9 cellular contexts compared by ENCODE assay signal in the genomic region with DNA sequence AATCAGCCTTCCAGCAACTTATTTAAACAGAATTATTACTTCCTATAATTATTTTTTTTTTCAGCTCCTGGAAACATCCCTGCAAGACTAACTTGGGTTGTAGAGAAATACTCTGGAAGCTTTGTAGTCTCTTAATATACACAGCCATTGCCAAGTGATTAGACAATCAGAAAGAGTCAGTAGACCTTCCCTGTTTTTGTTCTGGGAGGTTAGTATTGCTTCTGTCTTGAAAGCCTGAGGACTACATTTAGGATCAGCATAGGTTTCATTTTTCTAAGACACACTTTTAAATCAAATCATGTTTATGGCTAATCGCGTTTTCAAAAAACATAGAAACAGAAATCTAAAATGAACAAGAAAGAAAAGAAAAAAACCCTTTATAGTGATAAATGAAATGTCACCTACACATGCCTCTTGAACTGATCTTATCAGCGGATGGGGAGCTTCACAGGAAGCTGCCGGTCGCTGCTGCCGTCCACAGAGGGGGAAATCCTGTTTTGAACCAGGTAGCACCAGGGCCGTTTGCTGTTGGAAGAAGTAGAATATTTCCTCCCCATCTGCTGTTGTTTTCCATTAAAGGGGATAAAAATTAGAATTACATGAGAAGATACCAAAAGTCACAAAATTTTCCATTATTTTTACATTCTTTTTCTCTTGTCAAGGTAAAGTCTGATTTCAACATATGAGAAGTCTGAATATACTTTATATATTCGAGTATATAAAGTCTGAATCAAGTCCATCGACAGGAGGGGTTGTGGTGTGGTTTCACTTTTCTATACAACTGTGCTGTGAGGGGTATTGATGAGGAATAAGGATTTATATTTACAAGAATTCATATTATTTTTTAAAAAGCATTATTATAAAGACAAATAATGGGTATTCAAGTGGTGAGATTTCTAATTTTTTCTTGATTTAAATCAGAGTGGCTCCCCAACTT.
A peak's percentile ranks its signal among the peaks of the same experiment; 100 is the strongest.
DNase-seq lines count a peak whose midpoint lies in the region; TF ChIP-seq lines count a peak whose summit lies in the region.
"Had no signal": no experiment of that assay in that cellular context is flagged by ENCODE, and none has a peak within 500 bp of the region (broad histone marks: within the 10 kb centered on the region; RNA-seq: fewer than 3 reads in every experiment).

No MANE protein-coding gene starts in this region.

- peaks cover 31% of the 10 kb centered on the region for H3K4me1 ChIP-seq in BE2C
- H3K4me1 ChIP-seq in hepatocyte (ENCODE audit: insufficient read depth) = peaks cover 34% of the 10 kb centered on the region

- DNase-seq in BE2C (peak; percentile 29), T-helper 22 cell (ENCODE audit: low read depth) (peak; percentile 50), NOMO-1 treated with dmso at 0.1 percent for 144 hours (lab: John Stamatoyannopoulos, UW; ENCODE audit: unreplicated experiment) (no peak), hepatocyte (ENCODE audit: low spot score) (no peak), NCI-H1048 (lab: John Stamatoyannopoulos, UW) (no peak), GM10266 (ENCODE audit: extremely low spot score) (no peak)
- peak; percentile 79 for DNase-seq in activated naive CD4-positive, alpha-beta T cell treated with anti-CD3 and anti-CD28 coated beads, Interleukin-2, amount 10 ng/mL, durations not matched to agents 7 days and 5 days
- peak; percentile 37 for DNase-seq in stimulated activated CD4-positive, alpha-beta T cell treated with anti-CD3 and anti-CD28 coated beads, Interleukin-12 subunit alpha, Interleukin-12 subunit beta, amount 100 ng/mL, for 4 hours

- H3K27ac ChIP-seq in hepatocyte = no peak overlapping the region
- H3K27ac ChIP-seq: RWPE1 had no signal

- H2AFZ ChIP-seq in hepatocyte = no peak overlapping the region

- H3K9me3 ChIP-seq in BE2C (no peaks in the 10 kb centered on the region), hepatocyte (ENCODE audit: low read depth) (no peaks in the 10 kb centered on the region)

- H3K27me3 ChIP-seq in BE2C = no peaks in the 10 kb centered on the region
- no peaks in the 10 kb centered on the region for H3K27me3 ChIP-seq in hepatocyte

- CTCF ChIA-PET in activated naive CD4-positive, alpha-beta T cell treated with anti-CD3 and anti-CD28 coated beads, Interleukin-2, amount 10 ng/mL, durations not matched to agents 7 days and 5 days (lab: Charles Lee) = interaction anchor here (0.9 to 1.7 kb wide), 2 partner anchors 19 to 23 kb away, joined by 3 to 4 read pairs; no protein-coding TSS in a partner anchor

- no peaks in the 10 kb centered on the region for H4K20me1 ChIP-seq in hepatocyte (ENCODE audit: insufficient read depth, poor library complexity, severe bottlenecking)

- peaks cover 7% of the 10 kb centered on the region for H3K36me3 Mint-ChIP-seq in activated naive CD4-positive, alpha-beta T cell treated with anti-CD3 and anti-CD28 coated beads, Interleukin-2, amount 10 ng/mL, durations not matched to agents 7 days and 5 days

- H3K4me3 ChIP-seq in BE2C (ENCODE audit: low read depth, low read length) = peak overlapping the region; percentile 12
- no peak overlapping the region for H3K4me3 ChIP-seq in hepatocyte

- TF ChIP-seq CTCF in BE2C (IDR thresholded peaks at IDR 0.05; ENCODE audit: low read depth, low read length) = no peak
- no peak for TF ChIP-seq CTCF in hepatocyte (IDR thresholded peaks at IDR 0.05; ENCODE audit: poor library complexity)
- TF ChIP-seq CTCF in GM10266 (IDR thresholded peaks at IDR 0.05; ENCODE audit: control insufficient read depth, insufficient read depth, low read depth, missing control alignments) = no peak

- no peaks in the 10 kb centered on the region for H3K27me3 Mint-ChIP-seq in activated naive CD4-positive, alpha-beta T cell treated with anti-CD3 and anti-CD28 coated beads, Interleukin-2, amount 10 ng/mL, durations not matched to agents 7 days and 5 days

- peaks cover 15% of the 10 kb centered on the region for H3K9me3 Mint-ChIP-seq in activated naive CD4-positive, alpha-beta T cell treated with anti-CD3 and anti-CD28 coated beads, Interleukin-2, amount 10 ng/mL, durations not matched to agents 7 days and 5 days

- no peak overlapping the region for H3K4me2 ChIP-seq in hepatocyte

- H3K36me3 ChIP-seq in BE2C = no peaks in the 10 kb centered on the region
- H3K36me3 ChIP-seq in hepatocyte (replicated peaks; ENCODE audit: insufficient read depth, low read depth) = no peaks in the 10 kb centered on the region

- H3K4me1 Mint-ChIP-seq in activated naive CD4-positive, alpha-beta T cell treated with anti-CD3 and anti-CD28 coated beads, Interleukin-2, amount 10 ng/mL, durations not matched to agents 7 days and 5 days = peaks cover 61% of the 10 kb centered on the region

- H3K79me2 ChIP-seq in hepatocyte = no peaks in the 10 kb centered on the region

- peak overlapping the region; percentile 60 for H3K4me3 Mint-ChIP-seq in activated naive CD4-positive, alpha-beta T cell treated with anti-CD3 and anti-CD28 coated beads, Interleukin-2, amount 10 ng/mL, durations not matched to agents 7 days and 5 days

- no peaks in the 10 kb centered on the region for H3K9me2 ChIP-seq in hepatocyte (replicated peaks; ENCODE audit: insufficient read depth)

- 70% methylated on average over 9 of the region's 9 CpGs for WGBS in hepatocyte (ENCODE audit: low lambda C conversion rate, missing lambda C conversion rate)

- H3K27ac Mint-ChIP-seq in activated naive CD4-positive, alpha-beta T cell treated with anti-CD3 and anti-CD28 coated beads, Interleukin-2, amount 10 ng/mL, durations not matched to agents 7 days and 5 days = peak overlapping the region; percentile 87

Comparison
In these comparisons a context has a peak if more than half of its experiments do, and no peak if none do; other contexts are left out.
1. DNase-seq: peak in BE2C (single experiment), T-helper 22 cell (single experiment), activated naive CD4-positive, alpha-beta T cell treated with anti-CD3 and anti-CD28 coated beads, Interleukin-2, amount 10 ng/mL, durations not matched to agents 7 days and 5 days (single experiment) and stimulated activated CD4-positive, alpha-beta T cell treated with anti-CD3 and anti-CD28 coated beads, Interleukin-12 subunit alpha, Interleukin-12 subunit beta, amount 100 ng/mL, for 4 hours (single experiment); none in NOMO-1 treated with dmso at 0.1 percent for 144 hours (single experiment), hepatocyte (single experiment), NCI-H1048 (single experiment) and GM10266 (single experiment).